Comparison of ENCODE assay signal across 8 cellular contexts in the genomic region with DNA sequence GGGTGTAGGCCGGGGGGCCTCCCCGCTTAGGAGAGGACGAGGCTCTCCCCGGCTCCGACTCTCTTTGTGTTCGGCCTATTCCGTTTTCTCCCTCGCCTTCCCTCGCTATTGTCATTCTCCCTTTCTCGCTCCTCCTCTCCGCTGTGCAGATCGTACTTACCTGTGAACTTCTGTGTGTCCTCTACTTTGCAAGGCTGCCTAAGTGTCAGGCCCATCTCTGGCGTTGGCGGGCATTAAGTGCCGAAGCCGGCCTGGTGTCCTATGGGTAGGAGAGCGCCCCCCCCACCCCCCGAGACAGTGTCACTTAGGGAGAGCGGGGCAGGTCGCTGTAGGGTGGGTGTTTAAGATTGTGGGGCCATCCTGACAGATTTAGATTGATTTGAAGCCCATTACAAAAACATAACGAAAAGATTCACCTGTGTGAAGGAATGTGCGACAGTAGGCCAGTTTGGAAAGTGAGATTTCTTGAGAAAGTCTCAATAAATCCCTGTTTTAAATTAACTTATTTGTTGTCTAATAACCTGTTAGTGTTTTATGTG. TPM values are rescaled to one million over a fixed set of nuclear protein-coding genes. Genes with fewer than 3 reads are reported as not detected.
A peak's percentile ranks its signal among the peaks of the same experiment; 100 is the strongest.
DNase-seq lines count a peak whose midpoint lies in the region; ATAC-seq and TF ChIP-seq lines count a peak whose summit lies in the region.

No MANE protein-coding gene starts in this region.

- TF ChIP-seq CTCF in fibroblast of mammary gland (conservative IDR thresholded peaks at IDR 0.05; ENCODE audit: control insufficient read depth, insufficient read depth, low read depth, low read length) (no peak), nephron progenitor cell (IDR thresholded peaks at IDR 0.05) (no peak), testis (IDR thresholded peaks at IDR 0.05) (no peak)

- 1% methylated on average over 19 to 22 of the region's 22 CpGs for WGBS in testis, 2 donors

- TF ChIP-seq POLR2A in testis (IDR thresholded peaks at IDR 0.05) = no peak

- peaks cover 83% of the 10 kb centered on the region for H3K9me3 Mint-ChIP-seq in nephron progenitor cell

- H3K4me1 Mint-ChIP-seq in nephron progenitor cell = peaks cover 29% of the 10 kb centered on the region

- DNase-seq in activated CD4-positive, CD25-positive, alpha-beta regulatory T cell (lab: John Stamatoyannopoulos, UW) = peak; percentile 10 to 53 (median 34)
- no peak for DNase-seq in activated CD4-positive, CD25-positive, alpha-beta regulatory T cell treated with anti-CD3 and anti-CD28 coated beads, Interleukin-2, amount 50 U/mL, for 72 hours
- peak; percentile 32 for DNase-seq in NCI-H2227 treated with DMSO at 0.1 percent for 48 hours (lab: John Stamatoyannopoulos, UW)
- DNase-seq in activated T-cell treated with anti-CD3 and anti-CD28 coated beads, Interleukin-2, amount 50 U/mL, for 48 hours = peak; percentile 64 to 68
- DNase-seq in fibroblast of mammary gland (ENCODE audit: low read depth) = peak; percentile 32
- peak; percentile 36 for DNase-seq in nephron progenitor cell
- peak; percentile 69 for DNase-seq in testis

- H3K4me3 ChIP-seq in fibroblast of mammary gland (ENCODE audit: control insufficient read depth, low read depth, low read length) = peak overlapping the region; percentile 96
- peak overlapping the region; percentile 99 to 100 for H3K4me3 ChIP-seq in testis

- peak overlapping the region; percentile 100 for H3K27ac Mint-ChIP-seq in nephron progenitor cell

- H3K27me3 Mint-ChIP-seq in nephron progenitor cell (ENCODE audit: low read depth, poor library complexity) = peaks cover 15% of the 10 kb centered on the region

- H3K4me3 Mint-ChIP-seq in nephron progenitor cell = peak overlapping the region; percentile 100

- peaks cover 9% of the 10 kb centered on the region for H3K4me1 ChIP-seq in testis

- peak; percentile 35 for ATAC-seq in HG02885 (IDR thresholded peaks at IDR 0.05; ENCODE audit: poor library complexity, unreplicated experiment)

- intact Hi-C loops in testis (cut with DNase I; ENCODE audit: low total_unique reads) = no loop called here

- H3K9me3 ChIP-seq in testis = no peaks in the 10 kb centered on the region

- H3K27ac ChIP-seq in testis = peak overlapping the region; percentile 96 to 98

- H3K36me3 ChIP-seq in testis (ENCODE audit: low read depth, missing control alignments) = no peaks in the 10 kb centered on the region

- H3K27me3 ChIP-seq in testis = no peaks in the 10 kb centered on the region

- peaks cover 93% of the 10 kb centered on the region for H3K36me3 Mint-ChIP-seq in nephron progenitor cell (ENCODE audit: low read depth)

RNA-seq across cellular contexts. Expression of a gene that starts 0.6 kb away (rescaled TPM):
- total RNA-seq in testis = 100 to 1,000 TPM in 1 of 2 donors, 10 to 100 TPM in 1; 93.4 to 104 TPM
- polyA plus RNA-seq in testis (ENCODE audit: insufficient read depth, low read depth, low replicate concordance) = 27.3 TPM
